ENCODE assay signal across 7 cellular contexts in the genomic region with DNA sequence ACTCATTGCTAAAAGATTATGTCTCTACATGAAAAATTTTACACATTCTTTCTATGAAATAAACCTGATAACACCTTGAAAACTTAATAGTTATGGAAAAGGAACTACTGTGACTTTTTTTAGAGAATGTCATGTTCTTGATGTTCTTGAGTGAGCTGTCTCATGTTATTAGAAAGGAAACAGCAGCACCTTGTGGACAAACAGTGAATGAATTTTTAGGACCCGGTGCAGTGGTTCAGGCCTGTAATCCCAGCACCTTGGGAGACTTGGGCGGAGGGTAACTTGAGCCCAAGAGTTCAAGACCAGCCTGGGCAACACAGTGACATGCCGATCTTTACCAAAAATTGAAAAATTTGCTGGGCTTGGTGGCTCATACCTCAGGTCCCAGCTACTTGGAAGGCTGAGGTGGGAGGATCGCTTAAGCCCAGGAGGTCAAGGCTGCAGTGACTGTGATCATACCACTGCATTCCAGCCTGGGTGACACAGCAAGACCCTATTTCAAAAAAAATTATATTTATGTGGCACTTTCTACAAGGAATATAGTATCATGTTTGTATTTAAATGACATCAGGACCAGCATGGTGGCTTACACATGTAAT.
DNase-seq lines count a peak whose midpoint lies in the region; ATAC-seq, FAIRE-seq and TF ChIP-seq lines count a peak whose summit lies in the region.
"Not testable (repeated sequence)": the region's sequence is repeated elsewhere in the genome, so short reads cannot be mapped to it uniquely, and the experiment has no call there.

No MANE protein-coding gene starts in this region.

- H3K36me3 Mint-ChIP-seq in GM23338 (ENCODE audit: low read depth) = peaks cover 37% of the 10 kb centered on the region
- H3K36me3 Mint-ChIP-seq in astrocyte (ENCODE audit: low read depth, unreplicated experiment) = not testable (repeated sequence)

- H3K36me3 ChIP-seq in GM23338 (ENCODE audit: insufficient read depth); astrocyte (ENCODE audit: insufficient read depth, low read length): not testable (repeated sequence)

- H3K27me3 Mint-ChIP-seq in GM23338 (ENCODE audit: insufficient read depth, low read depth, poor library complexity); astrocyte (ENCODE audit: low read depth, unreplicated experiment): not testable (repeated sequence)

- H4K20me1 ChIP-seq in GM23338 (replicated peaks; ENCODE audit: insufficient read depth); astrocyte (ENCODE audit: insufficient read depth, low read length): not testable (repeated sequence)

- not testable (repeated sequence) for H3F3A ChIP-seq in GM23338 (replicated peaks; ENCODE audit: low read depth)

- ATAC-seq in GM23338 = not testable (repeated sequence)

- H3K4me2 ChIP-seq in GM23338; astrocyte (ENCODE audit: low read length): not testable (repeated sequence)

- TF ChIP-seq CTCF in D721Med (IDR thresholded peaks at IDR 0.05; ENCODE audit: insufficient read depth, missing control alignments) (peak; percentile 42), astrocyte (IDR thresholded peaks at IDR 0.05; ENCODE audit: insufficient read depth, low read depth, low read length) (peak; percentile 17)
- not testable (repeated sequence) for TF ChIP-seq CTCF in GM23338 (conservative IDR thresholded peaks at IDR 0.05; ENCODE audit: low read depth in 2 of 2)

- not testable (repeated sequence) for H3K9me3 ChIP-seq in astrocyte (ENCODE audit: insufficient read depth, low read depth, low read length)

- not testable (repeated sequence) for H3K27me3 ChIP-seq in GM23338 (ENCODE audit: insufficient read depth); astrocyte (ENCODE audit: insufficient read depth, low read length)

- not testable (repeated sequence) for FAIRE-seq in D721Med (lab: Jason Lieb, UNC); RCC 7860 (lab: Jason Lieb, UNC); astrocyte (lab: Jason Lieb, UNC)

- not testable (repeated sequence) for H2AFZ ChIP-seq in GM23338; astrocyte (ENCODE audit: low read depth, low read length)

- not testable (repeated sequence) for H3K9ac ChIP-seq in astrocyte (ENCODE audit: low read length)

- peaks cover 87% of the 10 kb centered on the region for H3K9me3 Mint-ChIP-seq in GM23338
- not testable (repeated sequence) for H3K9me3 Mint-ChIP-seq in astrocyte (ENCODE audit: unreplicated experiment)

- not testable (repeated sequence) for H3K79me2 ChIP-seq in GM23338 (replicated peaks; ENCODE audit: insufficient read depth); astrocyte (ENCODE audit: insufficient read depth, low read length)

- H3K4me1 ChIP-seq in GM23338 (ENCODE audit: insufficient read depth); astrocyte (ENCODE audit: insufficient read depth, low read length): not testable (repeated sequence)

- not testable (repeated sequence) for H3K27ac ChIP-seq in GM23338 (ENCODE audit: low read depth); astrocyte (ENCODE audit: low read depth, low read length)

- DNase-seq in D721Med (ENCODE audit: insufficient read length, low spot score); astrocyte (ENCODE audit: low read depth): not testable (repeated sequence)
- DNase-seq in GM23338 (ENCODE audit: low spot score) (peak; percentile 12), LoVo (ENCODE audit: low spot score) (peak; percentile 30), RCC 7860 (ENCODE audit: low spot score) (peak; percentile 26), fibroblast of peridontal ligament (ENCODE audit: extremely low read depth) (peak; percentile 20), medulla oblongata (ENCODE audit: extremely low spot score) (peak; percentile 14)

- not testable (repeated sequence) for H3K4me3 Mint-ChIP-seq in GM23338; astrocyte (ENCODE audit: unreplicated experiment)

- H3K4me3 ChIP-seq in GM23338; astrocyte (ENCODE audit: insufficient read depth, low read depth, low read length): not testable (repeated sequence)

- not testable (repeated sequence) for H3K27ac Mint-ChIP-seq in GM23338; astrocyte (ENCODE audit: unreplicated experiment)

- not testable (repeated sequence) for H3K9me2 ChIP-seq in GM23338 (ENCODE audit: insufficient read depth)

- not testable (repeated sequence) for H3K4me1 Mint-ChIP-seq in GM23338; astrocyte (ENCODE audit: low read depth, unreplicated experiment)
